Comparison of ENCODE assay signal across 1 cellular context in the genomic region with DNA sequence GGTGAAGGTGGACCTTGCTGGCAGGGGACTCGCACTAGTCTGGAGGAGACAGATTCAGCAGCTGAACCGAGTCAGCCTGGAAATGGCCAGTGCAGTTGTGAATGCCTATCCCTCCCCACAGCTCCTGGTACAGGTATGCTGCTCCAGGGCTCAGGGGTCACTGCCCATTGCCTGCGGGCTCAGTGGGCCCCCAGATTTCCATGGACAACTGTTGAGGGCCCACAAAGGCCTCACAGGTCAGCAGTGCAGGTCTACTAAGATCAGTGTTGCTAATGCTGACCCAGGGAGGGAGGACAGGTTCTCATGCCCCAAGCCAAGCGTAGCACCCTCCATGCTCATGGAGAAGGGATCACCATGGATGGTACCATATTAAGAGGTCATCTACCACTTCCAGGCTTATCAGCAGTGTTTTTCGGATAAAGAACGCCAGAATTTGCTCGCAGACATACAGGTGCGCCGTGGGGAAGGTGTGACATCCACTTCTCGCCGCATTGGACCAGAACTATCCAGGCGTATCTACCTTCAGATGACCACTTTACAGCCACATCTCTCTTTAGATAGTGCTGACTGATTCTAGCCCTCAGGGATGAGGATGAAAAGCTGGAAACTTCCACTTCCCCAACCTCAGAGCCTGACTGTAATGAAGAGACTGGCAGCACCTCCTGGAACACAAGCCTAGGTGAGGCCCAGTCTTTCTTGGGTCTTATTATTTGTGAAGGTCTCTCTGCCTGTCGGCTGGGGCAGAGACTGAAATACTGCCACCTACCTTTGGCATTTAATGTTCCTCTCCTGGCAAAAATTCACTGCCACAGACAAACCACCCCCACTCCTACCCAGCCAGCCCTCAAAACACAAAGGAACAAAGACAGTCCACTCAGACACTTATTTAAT.
TF ChIP-seq lines count a peak whose summit lies in the region.

No MANE protein-coding gene starts in this region.

TF ChIP-seq in K562, 482 proteins besides CTCF, POLR2A, EP300 and RAD21 (continued from another document):
- TF ChIP-seq BCLAF1 (IDR thresholded peaks at IDR 0.05; ENCODE audit: borderline replicate concordance in 1 of 2, control insufficient read depth in 1 of 2, low read depth in 2 of 2, low read length in 1 of 2) (no peak), POLR2AphosphoS2 (IDR thresholded peaks at IDR 0.05; ENCODE audit: low read length) (peak; percentile 79; the same call in 1 of the 2 replicates), NELFE (IDR thresholded peaks at IDR 0.05; ENCODE audit: insufficient read depth, insufficient read length) (no peak), ZNF23 (CRISPR knock-in tag; IDR thresholded peaks at IDR 0.05) (no peak)
- TF ChIP-seq, protein P1, sequence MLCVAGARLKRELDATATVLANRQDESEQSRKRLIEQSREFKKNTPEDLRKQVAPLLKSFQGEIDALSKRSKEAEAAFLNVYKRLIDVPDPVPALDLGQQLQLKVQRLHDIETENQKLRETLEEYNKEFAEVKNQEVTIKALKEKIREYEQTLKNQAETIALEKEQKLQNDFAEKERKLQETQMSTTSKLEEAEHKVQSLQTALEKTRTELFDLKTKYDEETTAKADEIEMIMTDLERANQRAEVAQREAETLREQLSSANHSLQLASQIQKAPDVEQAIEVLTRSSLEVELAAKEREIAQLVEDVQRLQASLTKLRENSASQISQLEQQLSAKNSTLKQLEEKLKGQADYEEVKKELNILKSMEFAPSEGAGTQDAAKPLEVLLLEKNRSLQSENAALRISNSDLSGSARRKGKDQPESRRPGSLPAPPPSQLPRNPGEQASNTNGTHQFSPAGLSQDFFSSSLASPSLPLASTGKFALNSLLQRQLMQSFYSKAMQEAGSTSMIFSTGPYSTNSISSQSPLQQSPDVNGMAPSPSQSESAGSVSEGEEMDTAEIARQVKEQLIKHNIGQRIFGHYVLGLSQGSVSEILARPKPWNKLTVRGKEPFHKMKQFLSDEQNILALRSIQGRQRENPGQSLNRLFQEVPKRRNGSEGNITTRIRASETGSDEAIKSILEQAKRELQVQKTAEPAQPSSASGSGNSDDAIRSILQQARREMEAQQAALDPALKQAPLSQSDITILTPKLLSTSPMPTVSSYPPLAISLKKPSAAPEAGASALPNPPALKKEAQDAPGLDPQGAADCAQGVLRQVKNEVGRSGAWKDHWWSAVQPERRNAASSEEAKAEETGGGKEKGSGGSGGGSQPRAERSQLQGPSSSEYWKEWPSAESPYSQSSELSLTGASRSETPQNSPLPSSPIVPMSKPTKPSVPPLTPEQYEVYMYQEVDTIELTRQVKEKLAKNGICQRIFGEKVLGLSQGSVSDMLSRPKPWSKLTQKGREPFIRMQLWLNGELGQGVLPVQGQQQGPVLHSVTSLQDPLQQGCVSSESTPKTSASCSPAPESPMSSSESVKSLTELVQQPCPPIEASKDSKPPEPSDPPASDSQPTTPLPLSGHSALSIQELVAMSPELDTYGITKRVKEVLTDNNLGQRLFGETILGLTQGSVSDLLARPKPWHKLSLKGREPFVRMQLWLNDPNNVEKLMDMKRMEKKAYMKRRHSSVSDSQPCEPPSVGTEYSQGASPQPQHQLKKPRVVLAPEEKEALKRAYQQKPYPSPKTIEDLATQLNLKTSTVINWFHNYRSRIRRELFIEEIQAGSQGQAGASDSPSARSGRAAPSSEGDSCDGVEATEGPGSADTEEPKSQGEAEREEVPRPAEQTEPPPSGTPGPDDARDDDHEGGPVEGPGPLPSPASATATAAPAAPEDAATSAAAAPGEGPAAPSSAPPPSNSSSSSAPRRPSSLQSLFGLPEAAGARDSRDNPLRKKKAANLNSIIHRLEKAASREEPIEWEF (CRISPR knock-in tag; IDR thresholded peaks at IDR 0.05) = no peak
